Comparison of ENCODE assay signal across 12 cellular contexts in genomic region chr10:21524131-21524525, GRCh38. TPM values are rescaled to one million over a fixed set of nuclear protein-coding genes. Genes with fewer than 3 reads are reported as not detected.
DNase-seq lines count a peak whose midpoint lies in the region; ATAC-seq and TF ChIP-seq lines count a peak whose summit lies in the region.
"Had no signal": no experiment of that assay in that cellular context is flagged by ENCODE, and none has a peak within 500 bp of the region (broad histone marks: within the 10 kb centered on the region; RNA-seq: fewer than 3 reads in every experiment).

No MANE protein-coding gene starts in this region.

- H3K27ac Mint-ChIP-seq in activated CD8-positive, alpha-beta memory T cell treated with anti-CD3 and anti-CD28 coated beads, Interleukin-2, amount 10 ng/mL, durations not matched to agents 7 days and 5 days: no peak overlapping the region

- H3K23ac ChIP-seq in mesenchymal stem cell (ENCODE audit: low read length in 2 of 2): no peak overlapping the region

- WGBS in mammary epithelial cell (ENCODE audit: low coverage, missing lambda C conversion rate): 44% methylated on average over 7 of the region's 7 CpGs
- 0% methylated on average over 1 of the region's 7 CpGs for WGBS in mesenchymal stem cell

- DNase-seq in DMS53 (lab: John Stamatoyannopoulos, UW) (peak; percentile 40), DMS53 treated with DMSO at 0.1 percent for 48 hours (lab: John Stamatoyannopoulos, UW; ENCODE audit: unreplicated experiment) (no peak), mammary epithelial cell (no peak), mesenchymal stem cell (no peak), thoracic aorta (ENCODE audit: low spot score) (no peak), NCI-H1105 (lab: John Stamatoyannopoulos, UW) (no peak)
- DNase-seq in activated CD8-positive, alpha-beta memory T cell treated with anti-CD3 and anti-CD28 coated beads, Interleukin-2, amount 10 ng/mL, durations not matched to agents 7 days and 5 days: no peak
- no peak for DNase-seq in stimulated activated naive CD4-positive, alpha-beta T cell (lab: John Stamatoyannopoulos, UW)
- DNase-seq: 8988T; stimulated activated CD8-positive, alpha-beta memory T cell treated with anti-CD3 and anti-CD28 coated beads, Interleukin-4, amount 100 ng/mL, for 48 hours had no signal

- no peak overlapping the region for H4K91ac ChIP-seq in mesenchymal stem cell (ENCODE audit: low read length)

- no peak overlapping the region for H2BK120ac ChIP-seq in mesenchymal stem cell (ENCODE audit: low read depth, low read length)

- H3K4me1 ChIP-seq in mammary epithelial cell (ENCODE audit: insufficient read depth, low read length): peaks cover 29% of the 10 kb centered on the region
- H3K4me1 ChIP-seq in mesenchymal stem cell (ENCODE audit: control insufficient read depth, insufficient read depth, low read depth, low read length): peaks cover 2% of the 10 kb centered on the region
- peaks cover 10 to 20% of the 10 kb centered on the region in 2 donors for H3K4me1 ChIP-seq in thoracic aorta (ENCODE audit: control insufficient read depth in 1 of 2, low read depth in 2 of 2)

- no peaks in the 10 kb centered on the region for H3K79me1 ChIP-seq in mesenchymal stem cell (replicated peaks; ENCODE audit: low read length, poor library complexity, severe bottlenecking)

- ATAC-seq in thoracic aorta (ENCODE audit: insufficient number of reproducible peaks, low FRiP score, low read depth): no peak
- ATAC-seq in activated CD8-positive, alpha-beta memory T cell treated with anti-CD3 and anti-CD28 coated beads, Interleukin-2, amount 10 ng/mL, durations not matched to agents 7 days and 5 days: no peak
- ATAC-seq: naive thymus-derived CD8-positive, alpha-beta T cell had no signal

- H3K9me3 ChIP-seq in mammary epithelial cell (replicated peaks; ENCODE audit: insufficient read depth, low read length) (no peaks in the 10 kb centered on the region), mesenchymal stem cell (ENCODE audit: control insufficient read depth, low read length) (no peaks in the 10 kb centered on the region), thoracic aorta (no peaks in the 10 kb centered on the region)
- H3K9me3 ChIP-seq: SJSA1 had no signal

- H3K4me3 ChIP-seq in mammary epithelial cell (replicated peaks in 1 of 3; ENCODE audit: insufficient read depth in 1 of 3, low read depth in 2 of 3, low read length in 3 of 3) (peak overlapping the region in 1 of 3 experiments; percentile 68), mesenchymal stem cell (ENCODE audit: insufficient read depth in 1 of 2, low read depth in 1 of 2, low read length in 2 of 2) (peak overlapping the region in 1 of 2 experiments; percentile 81), thoracic aorta (peak overlapping the region; percentile 83)

- H4K8ac ChIP-seq in mesenchymal stem cell (ENCODE audit: low read length): no peak overlapping the region

- H2BK5ac ChIP-seq in mesenchymal stem cell (ENCODE audit: low read depth, low read length, poor library complexity, severe bottlenecking): no peak overlapping the region

- BruUV-seq in mammary epithelial cell (replicated peaks; lab: Mats Ljungman, UMichigan): no TSS peak

- peak overlapping the region; percentile 93 for H2AFZ ChIP-seq in mammary epithelial cell (ENCODE audit: low read depth, low read length)
- no peak overlapping the region for H2AFZ ChIP-seq in mesenchymal stem cell (ENCODE audit: low read depth, low read length)

- no peak overlapping the region for H3K4me3 Mint-ChIP-seq in activated CD8-positive, alpha-beta memory T cell treated with anti-CD3 and anti-CD28 coated beads, Interleukin-2, amount 10 ng/mL, durations not matched to agents 7 days and 5 days

- H3K27me3 Mint-ChIP-seq in activated CD8-positive, alpha-beta memory T cell treated with anti-CD3 and anti-CD28 coated beads, Interleukin-2, amount 10 ng/mL, durations not matched to agents 7 days and 5 days: peaks cover 38% of the 10 kb centered on the region

- dilution Hi-C loops in mammary epithelial cell (cut with HindIII; ENCODE audit: low sequenced_read_pairs): no loop called here

- intact Hi-C loops in mammary epithelial cell (cut with micrococcal nuclease): loop anchor here (10.0 kb wide), 3 partner anchors 349 to 901 kb away; partner anchors contain the start of gene COMMD3

- TF ChIP-seq CTCF in mammary epithelial cell (conservative IDR thresholded peaks at IDR 0.05 in 1 of 2, IDR thresholded peaks at IDR 0.05 in 1 of 2; ENCODE audit: extremely low read depth in 1 of 2, insufficient read depth in 1 of 2, low read depth in 1 of 2, low read length in 2 of 2) (no peak), thoracic aorta (IDR thresholded peaks at IDR 0.05) (no peak)

- H3K4me2 ChIP-seq in mammary epithelial cell (ENCODE audit: insufficient read depth, low read depth, low read length): peak overlapping the region; percentile 90
- H3K4me2 ChIP-seq in mesenchymal stem cell (ENCODE audit: low read length, poor library complexity, severe bottlenecking): peak overlapping the region; percentile 99

- no peak overlapping the region for H2BK15ac ChIP-seq in mesenchymal stem cell (ENCODE audit: low read depth, poor library complexity, severe bottlenecking)

- in situ Hi-C loops in mammary epithelial cell (cut with MboI; ENCODE audit: low sequenced_read_pairs in 2 of 2): loop anchor here in 1 of 2 donors (25.0 kb wide), 1 partner anchor 438 kb away; no protein-coding TSS in a partner anchor

- H3K27me3 ChIP-seq in mammary epithelial cell (ENCODE audit: insufficient read depth, low read length) (no peaks in the 10 kb centered on the region), mesenchymal stem cell (ENCODE audit: control insufficient read depth in 1 of 2, insufficient read depth in 1 of 2, low read length in 2 of 2) (no peaks in the 10 kb centered on the region), thoracic aorta (replicated peaks; ENCODE audit: insufficient read depth) (no peaks in the 10 kb centered on the region)
- H3K27me3 ChIP-seq: SJSA1 had no signal

- no peaks in the 10 kb centered on the region for H3K9me3 Mint-ChIP-seq in activated CD8-positive, alpha-beta memory T cell treated with anti-CD3 and anti-CD28 coated beads, Interleukin-2, amount 10 ng/mL, durations not matched to agents 7 days and 5 days (ENCODE audit: low read depth)
- H3K9me3 Mint-ChIP-seq: naive thymus-derived CD8-positive, alpha-beta T cell had no signal

- H3K18ac ChIP-seq in mesenchymal stem cell (ENCODE audit: low read depth in 1 of 2, low read length in 2 of 2): peak overlapping the region in 1 of 2 experiments; percentile 96

- no peak overlapping the region for H2AK5ac ChIP-seq in mesenchymal stem cell (ENCODE audit: low read length, severe bottlenecking)

- no peaks in the 10 kb centered on the region for H3K79me2 ChIP-seq in mammary epithelial cell (ENCODE audit: insufficient read depth, low read length)

- CTCF ChIA-PET in mammary epithelial cell (lab: Charles Lee; ENCODE audit: low non-redundant PET): no interaction called here
- CTCF ChIA-PET in activated CD8-positive, alpha-beta memory T cell treated with anti-CD3 and anti-CD28 coated beads, Interleukin-2, amount 10 ng/mL, durations not matched to agents 7 days and 5 days (lab: Charles Lee): interaction anchor here (1.1 kb wide), 1 partner anchor 18 kb away, joined by 3 read pairs; no protein-coding TSS in a partner anchor

- no peak overlapping the region for H3K14ac ChIP-seq in mesenchymal stem cell (ENCODE audit: low read length in 2 of 2)

- H3K4me1 Mint-ChIP-seq in activated CD8-positive, alpha-beta memory T cell treated with anti-CD3 and anti-CD28 coated beads, Interleukin-2, amount 10 ng/mL, durations not matched to agents 7 days and 5 days: peaks cover 40% of the 10 kb centered on the region

- H3K4ac ChIP-seq in mesenchymal stem cell (ENCODE audit: low read depth in 1 of 2, low read length in 2 of 2): no peak overlapping the region

- H4K20me1 ChIP-seq in mammary epithelial cell (ENCODE audit: insufficient read depth, low read length): no peaks in the 10 kb centered on the region

- no peaks in the 10 kb centered on the region for H3K36me3 Mint-ChIP-seq in activated CD8-positive, alpha-beta memory T cell treated with anti-CD3 and anti-CD28 coated beads, Interleukin-2, amount 10 ng/mL, durations not matched to agents 7 days and 5 days

- H2BK12ac ChIP-seq in mesenchymal stem cell (ENCODE audit: low read length in 2 of 2): peak overlapping the region; percentile 2 to 69

- no peak overlapping the region for H3K9ac ChIP-seq in mammary epithelial cell (ENCODE audit: insufficient read depth, low read length)
- H3K9ac ChIP-seq in mesenchymal stem cell (ENCODE audit: low read length): peak overlapping the region; percentile 98

- H3K36me3 ChIP-seq in mammary epithelial cell (ENCODE audit: insufficient read depth, low read length) (no peaks in the 10 kb centered on the region), mesenchymal stem cell (ENCODE audit: control insufficient read depth in 1 of 2, insufficient read depth in 2 of 2, low read depth in 1 of 2, low read length in 2 of 2) (no peaks in the 10 kb centered on the region), thoracic aorta (no peaks in the 10 kb centered on the region)
- H3K36me3 ChIP-seq: SJSA1 had no signal

- H3K27ac ChIP-seq in mammary epithelial cell (ENCODE audit: insufficient read depth, low read depth, low read length): peak overlapping the region; percentile 24
- H3K27ac ChIP-seq in mesenchymal stem cell (ENCODE audit: low read length, poor library complexity, severe bottlenecking): no peak overlapping the region
- peak overlapping the region; percentile 93 to 97 for H3K27ac ChIP-seq in thoracic aorta
- H3K27ac ChIP-seq: SJSA1 had no signal

RNA-seq across cellular contexts. Expression of gene SKIDA1, which starts 1.4 kb away (rescaled TPM):
- 1 to 10 TPM; 1.3 to 1.5 TPM for total RNA-seq in mammary epithelial cell
- 0.16 TPM for polyA plus RNA-seq in mammary epithelial cell
- not detected for polyA minus RNA-seq in mammary epithelial cell
- 1.8 TPM for polyA plus RNA-seq in mesenchymal stem cell (2013, experiment 1 of 2)
- 1.8 TPM for polyA plus RNA-seq in mesenchymal stem cell (2013, experiment 2 of 2)
- total RNA-seq in thoracic aorta: 1 to 10 TPM in 1 of 2 donors, under 1 TPM in 1; 0.71 to 5.3 TPM
- total RNA-seq in activated CD8-positive, alpha-beta memory T cell treated with anti-CD3 and anti-CD28 coated beads, Interleukin-2, amount 10 ng/mL, durations not matched to agents 7 days and 5 days: under 1 TPM; 0.26 to 0.29 TPM
- polyA plus RNA-seq: naive thymus-derived CD8-positive, alpha-beta T cell had no signal

RNA-seq across cellular contexts. Expression of gene MLLT10, which starts 9.9 kb away (rescaled TPM):
- total RNA-seq in mammary epithelial cell: 10 to 100 TPM; 33.7 to 38.2 TPM
- polyA plus RNA-seq in mammary epithelial cell: 22.9 TPM
- polyA minus RNA-seq in mammary epithelial cell: 13.9 TPM
- polyA plus RNA-seq in mesenchymal stem cell (2013, experiment 1 of 2): 29.2 TPM
- polyA plus RNA-seq in mesenchymal stem cell (2013, experiment 2 of 2): 30.7 TPM
- total RNA-seq in thoracic aorta: 10 to 100 TPM; 35.1 to 54.7 TPM
- 10 to 100 TPM; 42.2 to 65.2 TPM for total RNA-seq in activated CD8-positive, alpha-beta memory T cell treated with anti-CD3 and anti-CD28 coated beads, Interleukin-2, amount 10 ng/mL, durations not matched to agents 7 days and 5 days
